18 cellular contexts compared by ENCODE assay signal in the genomic region with DNA sequence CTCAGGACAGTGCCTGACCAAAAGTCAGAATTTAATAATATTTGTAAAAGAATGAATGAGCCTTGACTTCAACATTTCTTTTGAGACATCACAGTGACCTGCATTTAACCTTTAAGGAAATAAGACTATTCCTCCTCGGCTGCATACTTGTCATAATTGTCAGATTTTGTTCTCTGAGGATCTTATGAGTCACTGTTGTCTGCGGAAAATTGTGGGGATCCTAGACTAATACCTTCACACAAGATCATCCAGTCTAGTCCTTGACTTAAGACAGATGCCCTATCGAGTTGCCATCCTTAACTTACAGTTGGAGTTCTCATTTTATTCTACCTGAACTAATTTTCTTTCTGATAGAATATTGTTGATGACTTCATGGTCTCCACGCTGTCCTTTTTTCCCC.
DNase-seq lines count a peak whose midpoint lies in the region; ATAC-seq and TF ChIP-seq lines count a peak whose summit lies in the region.
"Had no signal": no experiment of that assay in that cellular context is flagged by ENCODE, and none has a peak within 500 bp of the region (broad histone marks: within the 10 kb centered on the region; RNA-seq: fewer than 3 reads in every experiment).

No MANE protein-coding gene starts in this region.

- H3K27ac ChIP-seq in RWPE1 (no peak overlapping the region), osteoblast (ENCODE audit: low read depth, low read length) (peak overlapping the region; percentile 51)
- H3K27ac ChIP-seq: dorsolateral prefrontal cortex, vagina had no signal

- no peaks in the 10 kb centered on the region for H3K27me3 ChIP-seq in osteoblast (ENCODE audit: insufficient read depth, low read length)
- H3K27me3 ChIP-seq: dorsolateral prefrontal cortex, vagina had no signal

- peaks cover 18% of the 10 kb centered on the region for H3K4me1 ChIP-seq in osteoblast (ENCODE audit: insufficient read depth, low read length)
- H3K4me1 ChIP-seq: vagina had no signal

- ATAC-seq in HG02884 (IDR thresholded peaks at IDR 0.05; ENCODE audit: unreplicated experiment) (no peak), HG03565 (IDR thresholded peaks at IDR 0.05; ENCODE audit: unreplicated experiment) (no peak), GM19351 (IDR thresholded peaks at IDR 0.05; ENCODE audit: unreplicated experiment) (no peak)
- ATAC-seq: activated T-cell treated with anti-CD3 and anti-CD28 coated beads, Interleukin-2, amount 50 U/mL, for 4 hours; CD8-positive, alpha-beta T cell had no signal

- no peak overlapping the region for H3K4me3 ChIP-seq in osteoblast (ENCODE audit: insufficient read depth, low read length)
- H3K4me3 ChIP-seq: dorsolateral prefrontal cortex, vagina had no signal

- H3K9me3 ChIP-seq in osteoblast (ENCODE audit: low read depth, low read length): no peaks in the 10 kb centered on the region
- H3K9me3 ChIP-seq: vagina had no signal

- H4K20me1 ChIP-seq in osteoblast (ENCODE audit: insufficient read depth, low read length): no peaks in the 10 kb centered on the region

- no peaks in the 10 kb centered on the region for H3K36me3 ChIP-seq in osteoblast (ENCODE audit: insufficient read depth, low read length)
- H3K36me3 ChIP-seq: vagina had no signal

- POLR2A ChIA-PET in RWPE1 (lab: Yijun Ruan, JAX; ENCODE audit: low non-redundant PET): no interaction called here

- H2AFZ ChIP-seq in osteoblast (ENCODE audit: low read length): no peak overlapping the region

- no peaks in the 10 kb centered on the region for H3K79me2 ChIP-seq in osteoblast (ENCODE audit: insufficient read depth, low read length)

- CTCF ChIA-PET in RWPE1 (lab: Yijun Ruan, JAX): interaction anchor here (0.7 kb wide), 1 partner anchor 11 kb away, joined by 3 read pairs; no protein-coding TSS in a partner anchor

- TF ChIP-seq CTCF in RWPE1 (conservative IDR thresholded peaks at IDR 0.05; ENCODE audit: low read depth) (no peak), osteoblast (IDR thresholded peaks at IDR 0.05; ENCODE audit: extremely low read depth, low read depth, low read length) (no peak)

- peak; percentile 64 for DNase-seq in ELR (ENCODE audit: low read depth)
- peak; percentile 53 for DNase-seq in RWPE1 (ENCODE audit: low spot score)
- peak; percentile 22 for DNase-seq in dedifferentiated amniotic fluid mesenchymal stem cell (ENCODE audit: extremely low spot score)
- peak; percentile 73 for DNase-seq in osteoblast (ENCODE audit: insufficient read length, low spot score, missing footprints)
- no peak for DNase-seq in stimulated activated CD4-positive, alpha-beta T cell treated with anti-CD3 and anti-CD28 coated beads, Interleukin-2, amount 100 ng/mL, for 48 hours
- DNase-seq: activated CD4-positive, CD25-positive, alpha-beta regulatory T cell; activated naive CD4-positive, alpha-beta T cell treated with anti-CD3 and anti-CD28 coated beads, Interleukin-2, amount 10 ng/mL, durations not matched to agents 7 days and 5 days; activated T-cell treated with anti-CD3 and anti-CD28 coated beads, Interleukin-2, amount 50 U/mL, for 4 hours; CD8-positive, alpha-beta T cell; DMS53; dorsolateral prefrontal cortex; left colon; NCI-H1105; substantia nigra had no signal

- peak overlapping the region; percentile 2 for H3K4me2 ChIP-seq in osteoblast (ENCODE audit: insufficient read depth, low read length)

Comparison
In these comparisons a context has a peak if more than half of its experiments do, and no peak if none do; other contexts are left out.
1. DNase-seq: peak in ELR (single experiment), RWPE1 (single experiment), dedifferentiated amniotic fluid mesenchymal stem cell (single experiment) and osteoblast (single experiment); none in stimulated activated CD4-positive, alpha-beta T cell treated with anti-CD3 and anti-CD28 coated beads, Interleukin-2, amount 100 ng/mL, for 48 hours (0 of 2).